8 cellular contexts compared by ENCODE assay signal in the genomic region with DNA sequence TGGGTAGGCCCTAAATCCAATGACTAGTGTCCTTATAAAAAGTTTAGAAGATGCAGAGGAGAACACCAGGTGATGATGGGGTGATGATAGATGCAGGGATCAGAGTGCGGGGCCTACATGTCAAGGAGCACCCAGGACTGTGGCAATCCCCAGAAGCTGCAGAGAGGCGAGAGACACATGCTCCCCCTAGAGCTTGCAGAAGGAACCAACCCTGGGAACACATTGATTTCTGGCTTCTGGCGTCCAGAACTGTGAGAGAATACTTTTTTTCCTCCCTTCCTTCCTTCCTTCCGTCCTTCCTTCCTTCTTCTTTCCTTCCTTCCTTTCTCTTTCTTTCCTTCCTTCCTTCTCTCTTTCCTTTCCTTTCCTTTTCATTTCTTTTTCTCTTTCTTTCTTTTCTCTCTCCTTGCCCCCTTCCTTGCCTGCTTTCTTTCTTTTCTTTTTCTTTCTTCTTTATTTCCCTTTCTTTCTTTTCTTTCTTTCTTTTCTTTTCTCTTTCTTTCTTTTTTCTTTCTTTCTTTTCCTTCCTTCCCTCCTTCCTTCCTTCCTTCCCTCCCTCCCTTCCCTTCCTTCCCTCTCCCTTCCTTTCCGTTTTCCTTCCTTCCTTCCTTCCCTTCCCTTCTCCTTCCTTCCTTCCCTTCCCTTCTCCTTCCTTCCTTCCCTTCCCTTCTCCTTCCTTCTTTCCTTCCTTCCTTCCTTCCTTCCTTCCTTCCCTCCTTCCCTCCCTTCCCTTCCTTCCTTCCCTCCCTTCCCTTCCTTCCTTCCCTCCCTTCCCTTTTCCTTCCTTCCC.
A peak's percentile ranks its signal among the peaks of the same experiment; 100 is the strongest.
DNase-seq lines count a peak whose midpoint lies in the region; ATAC-seq and TF ChIP-seq lines count a peak whose summit lies in the region.

No MANE protein-coding gene starts in this region.

- no peaks in the 10 kb centered on the region for H3K9me3 ChIP-seq in PC-9 (ENCODE audit: insufficient read depth, low read depth)

- H3K4me1 ChIP-seq in PC-9 (replicated peaks; ENCODE audit: insufficient read depth): no peaks in the 10 kb centered on the region

- no peak for ATAC-seq in GM21723 (IDR thresholded peaks at IDR 0.05; ENCODE audit: unreplicated experiment)

- no peaks in the 10 kb centered on the region for H4K20me1 ChIP-seq in PC-9 (ENCODE audit: insufficient read depth)

- no peaks in the 10 kb centered on the region for H3F3A ChIP-seq in PC-9 (ENCODE audit: insufficient read depth, low read depth)

- POLR2A ChIA-PET in PC-9 (lab: Charles Lee; ENCODE audit: unreplicated experiment): no interaction called here

- no peak overlapping the region for H2AFZ ChIP-seq in PC-9

- DNase-seq in AG09309 (ENCODE audit: low read depth) (no peak), GM13977 (ENCODE audit: low spot score) (peak; percentile 25), PC-9 (no peak), iPS-NIHi7 (ENCODE audit: extremely low spot score) (peak; percentile 77), NCI-H146 (lab: John Stamatoyannopoulos, UW) (no peak), DMS79 treated with DMSO at 0.1 percent for 48 hours (lab: John Stamatoyannopoulos, UW) (no peak), NCI-H2227 treated with DMSO at 0.1 percent for 48 hours (lab: John Stamatoyannopoulos, UW) (no peak)

- CTCF ChIA-PET in PC-9 (lab: Charles Lee): no interaction called here

- H3K27ac ChIP-seq in PC-9: no peak overlapping the region

- H3K9me2 ChIP-seq in PC-9 (ENCODE audit: insufficient read depth): no peaks in the 10 kb centered on the region

- H3K4me2 ChIP-seq in PC-9: no peak overlapping the region

- TF ChIP-seq CTCF in AG09309 (IDR thresholded peaks at IDR 0.05; ENCODE audit: control insufficient read depth, insufficient read depth, low read depth, low read length, missing control alignments) (peak; percentile 41), GM13977 (IDR thresholded peaks at IDR 0.05; ENCODE audit: extremely low read depth, insufficient read depth, missing control alignments) (peak; percentile 47), PC-9 (conservative IDR thresholded peaks at IDR 0.05) (peak; percentile 49; the same call in 1 of the 2 replicates)

- H3K27me3 ChIP-seq in PC-9 (ENCODE audit: insufficient read depth, low read depth): peaks cover 72% of the 10 kb centered on the region

- no TSS peak for BruUV-seq in PC-9 (replicated peaks; lab: Mats Ljungman, UMichigan)

- H3K79me2 ChIP-seq in PC-9 (ENCODE audit: low read depth): no peaks in the 10 kb centered on the region

- intact Hi-C loops in PC-9 (cut with micrococcal nuclease; ENCODE audit: unreplicated experiment): no loop called here

- H3K36me3 ChIP-seq in PC-9 (ENCODE audit: low read depth): no peaks in the 10 kb centered on the region

- in situ Hi-C loops in GM13977 (cut with MboI; ENCODE audit: low pct_unique_long_range_greater_than_20kb, low sequenced_read_pairs, unreplicated experiment): no loop called here

- H3K4me3 ChIP-seq in AG09309 (ENCODE audit: control insufficient read depth, low read depth, low read length): no peak overlapping the region
- H3K4me3 ChIP-seq in PC-9: no peak overlapping the region

Comparison
In these comparisons a context has a peak if more than half of its experiments do, and no peak if none do; other contexts are left out.
1. DNase-seq: peak in GM13977 (single experiment) and iPS-NIHi7 (single experiment); none in AG09309 (single experiment), PC-9 (0 of 2), NCI-H146 (single experiment), DMS79 treated with DMSO at 0.1 percent for 48 hours (single experiment) and NCI-H2227 treated with DMSO at 0.1 percent for 48 hours (single experiment).
2. Peak in every context shown above with its lines, with median percentiles within 50 percentile points of each other: CTCF ChIP-seq.